ENCODE assay signal across 8 cellular contexts in genomic region chr9:4662989-4663792, GRCh38. TPM values are rescaled to one million over a fixed set of nuclear protein-coding genes. Genes with fewer than 3 reads are reported as not detected.
DNase-seq lines count a peak whose midpoint lies in the region; ATAC-seq and TF ChIP-seq lines count a peak whose summit lies in the region.

No MANE protein-coding gene starts in this region.

- H3K27ac ChIP-seq in GM23338 (ENCODE audit: low read depth), result no peak overlapping the region
- no peak overlapping the region for H3K27ac ChIP-seq in right cardiac atrium (ENCODE audit: low read length)
- H3K27ac ChIP-seq in skin epidermis, result peak overlapping the region in 19 of 21 experiments; percentile 72 to 96 (median 87)

- peaks cover 13% of the 10 kb centered on the region; the same call in 1 of the 2 replicates for H3K79me2 ChIP-seq in GM23338 (replicated peaks; ENCODE audit: insufficient read depth)

- H3K9me3 Mint-ChIP-seq in GM23338 (0 out of 3 replicates have a peak, but pooled peaks cover 3% of the 10 kb centered on the region), activated B cell treated with CpG ODN at 0.5 μM for 24 hours (no peaks in the 10 kb centered on the region)

- H3K27me3 ChIP-seq in GM23338 (ENCODE audit: insufficient read depth) (0 out of 2 replicates have a peak, but pooled peaks cover 2% of the 10 kb centered on the region), right cardiac atrium (ENCODE audit: control insufficient read depth, insufficient read depth) (no peaks in the 10 kb centered on the region)

- no peaks in the 10 kb centered on the region for H3K9me3 ChIP-seq in right cardiac atrium (ENCODE audit: control insufficient read depth, low read length)

- H3K36me3 Mint-ChIP-seq in GM23338 (ENCODE audit: low read depth) (peaks cover 4% of the 10 kb centered on the region; the same call in 1 of the 3 replicates), activated B cell treated with CpG ODN at 0.5 μM for 24 hours (ENCODE audit: low read depth) (peaks cover 4% of the 10 kb centered on the region)

- peaks cover 49% of the 10 kb centered on the region for H3K4me1 Mint-ChIP-seq in GM23338
- peaks cover 49% of the 10 kb centered on the region for H3K4me1 Mint-ChIP-seq in activated B cell treated with CpG ODN at 0.5 μM for 24 hours

- peak overlapping the region; percentile 70 for H3K4me3 ChIP-seq in AG10803 (ENCODE audit: low read length)
- H3K4me3 ChIP-seq in GM23338, result peak overlapping the region; percentile 79
- peak overlapping the region; percentile 82 for H3K4me3 ChIP-seq in right cardiac atrium (ENCODE audit: low read length)
- peak overlapping the region; percentile 83 to 100 (median 94) for H3K4me3 ChIP-seq in skin epidermis

- intact Hi-C loops in activated B cell treated with CpG ODN at 0.5 μM for 24 hours (cut with micrococcal nuclease) (loop anchor here (1.0 to 10.0 kb wide), 4 partner anchors 16 to 324 kb away; partner anchors contain the start of genes AK3, CDC37L1 and JAK2), right cardiac atrium (cut with DNase I) (loop anchor here in 1 of 4 donors (10.0 kb wide), 1 partner anchor 72 kb away; no protein-coding TSS in a partner anchor)

- H3K36me3 ChIP-seq in GM23338 (ENCODE audit: insufficient read depth), result no peaks in the 10 kb centered on the region

- ATAC-seq in GM23338 (no peak; the same call in 1 of the 3 replicates), activated B cell treated with CpG ODN at 0.5 μM for 24 hours (ENCODE audit: low read depth) (no peak), right cardiac atrium (peak; percentile 2), HG02588 (IDR thresholded peaks at IDR 0.05; ENCODE audit: unreplicated experiment) (no peak), GM21717 (IDR thresholded peaks at IDR 0.05; ENCODE audit: unreplicated experiment) (no peak)

- TF ChIP-seq CTCF in AG10803 (conservative IDR thresholded peaks at IDR 0.05; ENCODE audit: low read length) (no peak), GM23338 (conservative IDR thresholded peaks at IDR 0.05; ENCODE audit: low read depth in 2 of 2) (no peak), activated B cell treated with CpG ODN at 0.5 μM for 24 hours (IDR thresholded peaks at IDR 0.05) (no peak)

- peak overlapping the region; percentile 89 for H3K4me2 ChIP-seq in GM23338

- H3K4me1 ChIP-seq in GM23338 (ENCODE audit: insufficient read depth), result peaks cover 40% of the 10 kb centered on the region
- H3K4me1 ChIP-seq in right cardiac atrium (ENCODE audit: control insufficient read depth, insufficient read depth, low read length), result peaks cover 4% of the 10 kb centered on the region

- no peak for DNase-seq in AG10803 (ENCODE audit: low read depth)
- peak; percentile 20 for DNase-seq in GM23338 (ENCODE audit: low spot score)
- no peak for DNase-seq in activated B cell treated with CpG ODN at 0.5 μM for 24 hours
- no peak for DNase-seq in right cardiac atrium
- DNase-seq in NCI-H1092 treated with DMSO at 0.1 percent for 48 hours (lab: John Stamatoyannopoulos, UW), result no peak

- peak overlapping the region; percentile 47; the same call in 1 of the 2 replicates for H3K27ac Mint-ChIP-seq in GM23338
- peak overlapping the region; percentile 66 for H3K27ac Mint-ChIP-seq in activated B cell treated with CpG ODN at 0.5 μM for 24 hours

- WGBS in right cardiac atrium, result 60% methylated on average over 13 of the region's 13 CpGs

- 0 out of 2 replicates have a peak overlapping the region, but pooled peaks have one; percentile 15 for H2AFZ ChIP-seq in GM23338

- H3F3A ChIP-seq in GM23338 (replicated peaks; ENCODE audit: low read depth), result no peaks in the 10 kb centered on the region

- no peaks in the 10 kb centered on the region for H4K20me1 ChIP-seq in GM23338 (replicated peaks; ENCODE audit: insufficient read depth)

- POLR2A ChIA-PET in activated B cell treated with CpG ODN at 0.5 μM for 24 hours (lab: Charles Lee), result interaction anchor here (0.6 to 3.2 kb wide), 3 partner anchors 11 to 79 kb away, joined by 3 to 21 read pairs (median 5); partner anchors contain the start of gene CDC37L1

- H3K4me3 Mint-ChIP-seq in GM23338, result peak overlapping the region; percentile 75
- peak overlapping the region; percentile 92 for H3K4me3 Mint-ChIP-seq in activated B cell treated with CpG ODN at 0.5 μM for 24 hours

- no peaks in the 10 kb centered on the region for H3K9me2 ChIP-seq in GM23338 (ENCODE audit: insufficient read depth)

- peaks cover 5% of the 10 kb centered on the region for H3K27me3 Mint-ChIP-seq in GM23338 (ENCODE audit: insufficient read depth, low read depth, poor library complexity)
- H3K27me3 Mint-ChIP-seq in activated B cell treated with CpG ODN at 0.5 μM for 24 hours, result peaks cover 9% of the 10 kb centered on the region

- CTCF ChIA-PET in activated B cell treated with CpG ODN at 0.5 μM for 24 hours (lab: Charles Lee), result no interaction called here

TF ChIP-seq in GM23338, 12 proteins besides CTCF, POLR2A, EP300 and RAD21:
- no peak for TF ChIP-seq ZNF114 (CRISPR knock-in tag; IDR thresholded peaks at IDR 0.05)

RNA-seq across cellular contexts. Expression of gene PLPP6, which starts 1.1 kb away (rescaled TPM):
- 13.2 and 15.2 TPM in 2 replicates for total RNA-seq in GM23338 (2014; rRNA removed; shearing (Covaris generic))
- polyA plus RNA-seq in GM23338 (2016; fragmentation: Nextera tagmentation; extraction: Ambion mirVana) (5.8 and 6.3 TPM in 2 replicates), right cardiac atrium (2.1 TPM)
- total RNA-seq in activated B cell treated with CpG ODN at 0.5 μM for 24 hours (8.5 and 10.2 TPM in 2 replicates), right cardiac atrium (1 to 10 TPM; 3.4 to 4.5 (median 3.8) TPM)

RNA-seq across cellular contexts. Expression of gene SPATA6L, which starts 3.1 kb away (rescaled TPM):
- total RNA-seq in GM23338 (2014; rRNA removed; shearing (Covaris generic)), result 0.39 and 1.7 TPM in 2 replicates
- 1.9 and 2.2 TPM in 2 replicates for polyA plus RNA-seq in GM23338 (2016; fragmentation: Nextera tagmentation; extraction: Ambion mirVana)
- 0.53 TPM in 1 of 2 replicates, not detected in the other for total RNA-seq in activated B cell treated with CpG ODN at 0.5 μM for 24 hours
- total RNA-seq in right cardiac atrium, result 1 to 10 TPM; 1.4 to 1.7 (median 1.6) TPM
- 0.59 TPM for polyA plus RNA-seq in right cardiac atrium

RNA-seq across cellular contexts. Expression of gene CDC37L1, which starts 16.2 kb away (rescaled TPM):
- total RNA-seq in GM23338 (2014; rRNA removed; shearing (Covaris generic)), result 26.9 and 28.9 TPM in 2 replicates
- polyA plus RNA-seq in GM23338 (2016; fragmentation: Nextera tagmentation; extraction: Ambion mirVana), result 24.0 and 29.6 TPM in 2 replicates
- total RNA-seq in activated B cell treated with CpG ODN at 0.5 μM for 24 hours, result 12.3 and 14.7 TPM in 2 replicates
- total RNA-seq in right cardiac atrium, result 10 to 100 TPM; 40.2 to 48.4 (median 41.8) TPM
- polyA plus RNA-seq in right cardiac atrium, result 23.7 TPM

Comparison
In these comparisons a context has a peak if more than half of its experiments do, and no peak if none do; other contexts are left out.
1. ATAC-seq: peak in right cardiac atrium (2 of 2); none in GM23338 (single experiment), activated B cell treated with CpG ODN at 0.5 μM for 24 hours (single experiment), HG02588 (single experiment) and GM21717 (single experiment).
2. H3K27ac ChIP-seq: peak in skin epidermis (19 of 21); none in GM23338 (single experiment) and right cardiac atrium (single experiment).
3. Peak in every context shown above with its lines, with median percentiles within 50 percentile points of each other: H3K4me3 ChIP-seq.